ENCODE assay signal across 15 cellular contexts in genomic region chr1:16147615-16147926, GRCh38. TPM values are rescaled to one million over a fixed set of nuclear protein-coding genes. Genes with fewer than 3 reads are reported as not detected.
A peak's percentile ranks its signal among the peaks of the same experiment; 100 is the strongest.
DNase-seq lines count a peak whose midpoint lies in the region; ATAC-seq and TF ChIP-seq lines count a peak whose summit lies in the region.
"Had no signal": no experiment of that assay in that cellular context is flagged by ENCODE, and none has a peak within 500 bp of the region (broad histone marks: within the 10 kb centered on the region; RNA-seq: fewer than 3 reads in every experiment).

No MANE protein-coding gene starts in this region.

- H4K5ac ChIP-seq in mesendoderm (ENCODE audit: low read length) = no peak overlapping the region

- peak overlapping the region; percentile 91 for H3K56ac ChIP-seq in mesendoderm (ENCODE audit: low read length)

- H3K79me2 ChIP-seq in mesendoderm (ENCODE audit: control insufficient read depth, insufficient read depth, low read length) = peaks cover 99% of the 10 kb centered on the region

- no peak overlapping the region for H3K4me2 ChIP-seq in mesendoderm (ENCODE audit: low read length)

- DNase-seq in brain microvascular endothelial cell (no peak), mesendoderm (no peak), thyroid gland (no peak), GM19240 (ENCODE audit: insufficient read length, low spot score) (no peak)
- DNase-seq: activated gamma-delta T cell treated with Interleukin-2 at 50 U/mL for 16 hours; GF-D8; GOT3; left lung; MM.1S; occipital lobe; SJCRH30; stimulated activated CD4-positive, alpha-beta T cell treated with anti-CD3 and anti-CD28 coated beads, Interleukin-1b, Interleukin-23, amount 100 ng/mL, for 48 hours had no signal

- no peak for TF ChIP-seq POLR2A in thyroid gland (IDR thresholded peaks at IDR 0.05)

- H3K23ac ChIP-seq in mesendoderm (ENCODE audit: low read length) = no peak overlapping the region

- no peak for ATAC-seq in HG03521 (IDR thresholded peaks at IDR 0.05; ENCODE audit: unreplicated experiment)
- ATAC-seq in HG03025 (IDR thresholded peaks at IDR 0.05; ENCODE audit: low FRiP score, unreplicated experiment) = no peak
- ATAC-seq: left lung had no signal

- no peak overlapping the region for H2BK15ac ChIP-seq in mesendoderm (replicated peaks; ENCODE audit: low read depth)

- peak overlapping the region; percentile 4 for H2BK5ac ChIP-seq in mesendoderm (ENCODE audit: low read length)

- H3K79me1 ChIP-seq in mesendoderm (ENCODE audit: low read length) = peaks cover 15% of the 10 kb centered on the region

- in situ Hi-C loops in brain microvascular endothelial cell (cut with HindIII; ENCODE audit: low pct_ligation_motif_present, low sequenced_read_pairs) = no loop called here

- TF ChIP-seq CTCF in brain microvascular endothelial cell (IDR thresholded peaks at IDR 0.05; ENCODE audit: low read depth, low read length, missing control alignments) = no peak
- TF ChIP-seq CTCF in thyroid gland (IDR thresholded peaks at IDR 0.05) = no peak

- H2AK5ac ChIP-seq in mesendoderm (ENCODE audit: low read length) = no peak overlapping the region

- H3K27me3 ChIP-seq in HUES6 (ENCODE audit: control insufficient read depth, insufficient read depth, low read length) (no peaks in the 10 kb centered on the region), brain microvascular endothelial cell (replicated peaks) (no peaks in the 10 kb centered on the region), mesendoderm (ENCODE audit: insufficient read depth, low read length, poor library complexity) (no peaks in the 10 kb centered on the region), thyroid gland (no peaks in the 10 kb centered on the region)
- H3K27me3 ChIP-seq: left lung, SJCRH30 had no signal

- H2BK120ac ChIP-seq in mesendoderm (ENCODE audit: low read depth, low read length) = no peak overlapping the region

- no peak overlapping the region for H3K4ac ChIP-seq in mesendoderm (ENCODE audit: low read depth, low read length)

- no peak overlapping the region for H4K8ac ChIP-seq in mesendoderm (ENCODE audit: low read depth, low read length)

- H3K4me3 ChIP-seq in HUES6 (ENCODE audit: low read depth, low read length) (no peak overlapping the region), brain microvascular endothelial cell (ENCODE audit: low read depth, low read length) (no peak overlapping the region), mesendoderm (ENCODE audit: low read length) (no peak overlapping the region), thyroid gland (replicated peaks in 1 of 3) (no peak overlapping the region)
- H3K4me3 ChIP-seq: left lung, SJCRH30 had no signal

- peaks cover 68% of the 10 kb centered on the region for H3K4me1 ChIP-seq in HUES6 (ENCODE audit: control insufficient read depth, insufficient read depth, low read length)
- peaks cover 43% of the 10 kb centered on the region for H3K4me1 ChIP-seq in mesendoderm (ENCODE audit: control insufficient read depth, low read depth, low read length)
- peaks cover 66 to 77% of the 10 kb centered on the region in 2 donors for H3K4me1 ChIP-seq in thyroid gland

- peaks cover 86% of the 10 kb centered on the region for H3K36me3 ChIP-seq in HUES6 (ENCODE audit: control insufficient read depth, insufficient read depth, low read length)
- H3K36me3 ChIP-seq in brain microvascular endothelial cell (replicated peaks) = peaks cover 77% of the 10 kb centered on the region
- peaks cover 28% of the 10 kb centered on the region for H3K36me3 ChIP-seq in mesendoderm (ENCODE audit: control insufficient read depth, insufficient read depth, low read length)
- peaks cover 16 to 17% of the 10 kb centered on the region in 2 donors for H3K36me3 ChIP-seq in thyroid gland

- no peak overlapping the region for H3K9ac ChIP-seq in HUES6 (ENCODE audit: low read length)
- peak overlapping the region; percentile 80 for H3K9ac ChIP-seq in mesendoderm (ENCODE audit: low read length)

- H3K18ac ChIP-seq in mesendoderm (ENCODE audit: low read length) = no peak overlapping the region

- no CpG with 5 or more reads among the region's 2 CpGs for whole genome bisulfite sequencing in mesendoderm (ENCODE audit: extremely low coverage, insufficient coverage, low lambda C conversion rate)
- WGBS in thyroid gland, 2 donors = 87 to 93% methylated on average over 2 of the region's 2 CpGs

- peak overlapping the region; percentile 78; the same call in 1 of the 2 replicates for H3K27ac ChIP-seq in HUES6 (ENCODE audit: low read depth, low read length)
- peak overlapping the region; percentile 76 for H3K27ac ChIP-seq in brain microvascular endothelial cell
- peak overlapping the region; percentile 92 for H3K27ac ChIP-seq in mesendoderm (ENCODE audit: low read depth, low read length)
- H3K27ac ChIP-seq in thyroid gland = peak overlapping the region; percentile 81 to 99 (median 98)

- H3K9me3 ChIP-seq in HUES6 (ENCODE audit: control insufficient read depth, insufficient read depth, low read depth, low read length) = no peaks in the 10 kb centered on the region
- H3K9me3 ChIP-seq in thyroid gland = no peaks in the 10 kb centered on the region
- H3K9me3 ChIP-seq: left lung, SJCRH30 had no signal

- intact Hi-C loops in thyroid gland (cut with DNase I) = no loop called here

RNA-seq across cellular contexts. Expression of gene EPHA2, which starts 8.3 kb away (rescaled TPM):
- polyA plus RNA-seq in mesendoderm (2013, experiment 1 of 2) = 78.4 TPM
- polyA plus RNA-seq in mesendoderm (2013, experiment 2 of 2) = 74.3 TPM
- 10 to 100 TPM; 22.3 to 53.2 (median 29.3) TPM for total RNA-seq in thyroid gland
